Comparison of ENCODE assay signal across 14 cellular contexts in the genomic region with DNA sequence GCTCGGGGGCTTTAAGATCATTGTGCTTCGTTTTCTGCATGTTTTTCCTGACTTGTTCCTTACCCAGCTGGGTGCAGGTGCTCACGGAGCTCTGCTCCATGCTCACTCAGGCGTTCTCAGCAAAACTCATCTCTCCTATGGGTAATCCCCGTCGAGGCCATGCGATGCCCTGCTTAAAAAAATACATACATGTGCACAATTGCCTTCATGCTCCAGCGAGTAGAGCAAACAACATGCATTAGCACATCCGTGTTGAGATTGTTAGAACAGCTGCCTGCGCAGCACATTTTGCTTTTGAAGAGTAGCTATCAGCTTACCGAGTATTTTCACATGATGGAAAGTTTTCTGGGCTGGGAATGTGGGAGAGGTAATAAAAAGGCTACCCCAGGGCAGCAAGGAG. TPM values are rescaled to one million over a fixed set of nuclear protein-coding genes. Genes with fewer than 3 reads are reported as not detected.
DNase-seq lines count a peak whose midpoint lies in the region; ATAC-seq, FAIRE-seq and TF ChIP-seq lines count a peak whose summit lies in the region.
"Had no signal": no experiment of that assay in that cellular context is flagged by ENCODE, and none has a peak within 500 bp of the region (broad histone marks: within the 10 kb centered on the region; RNA-seq: fewer than 3 reads in every experiment).

No MANE protein-coding gene starts in this region.

- H2AFZ ChIP-seq in HepG2 (ENCODE audit: low read length) = no peak overlapping the region

- H3K9me3 ChIP-seq in DOHH2 (ENCODE audit: control insufficient read depth, insufficient read depth, low read length) (no peaks in the 10 kb centered on the region), HepG2 (ENCODE audit: low read length) (no peaks in the 10 kb centered on the region), heart right ventricle (no peaks in the 10 kb centered on the region)
- H3K9me3 ChIP-seq: sigmoid colon had no signal

- no TSS peak for BruUV-seq in HepG2 (replicated peaks; lab: Mats Ljungman, UMichigan)

- TF ChIP-seq EP300 in HepG2 (IDR thresholded peaks at IDR 0.05; ENCODE audit: low read depth in 2 of 2, low read length in 2 of 2) = no peak
- TF ChIP-seq EP300 in HepG2 (CRISPR knock-in tag; IDR thresholded peaks at IDR 0.05; ENCODE audit: borderline replicate concordance) = no peak

- peak overlapping the region; percentile 10 for H3K27ac ChIP-seq in DOHH2 (ENCODE audit: low read depth, low read length)
- no peak overlapping the region for H3K27ac ChIP-seq in HepG2 (ENCODE audit: extremely low read length, insufficient read depth, low read length)
- H3K27ac ChIP-seq in heart right ventricle = peak overlapping the region in 1 of 10 donors; percentile 15
- H3K27ac ChIP-seq: KMS-11, sigmoid colon had no signal

- FAIRE-seq in HepG2 (lab: Jason Lieb, UNC) = no peak

- H3K36me3 ChIP-seq in DOHH2 (ENCODE audit: control insufficient read depth, low read length) = peaks cover 29% of the 10 kb centered on the region
- peaks cover 23 to 46% of the 10 kb centered on the region in 2 experiments; a peak in 4 of 5 replicates for H3K36me3 ChIP-seq in HepG2 (replicated peaks in 1 of 2; ENCODE audit: control insufficient read depth in 1 of 2, insufficient read depth in 2 of 2, low read length in 2 of 2)
- peaks cover 0 to 77% (median 6%) of the 10 kb centered on the region in 9 donors for H3K36me3 ChIP-seq in heart right ventricle

- H3K9ac ChIP-seq in HepG2 (ENCODE audit: insufficient read depth, low read depth, low read length) = no peak overlapping the region
- H3K9ac ChIP-seq: KMS-11 had no signal

- DNase-seq in NCI-H187 treated with DMSO at 0.1 percent for 48 hours (lab: John Stamatoyannopoulos, UW) (peak; percentile 96), NCI-H774 (lab: John Stamatoyannopoulos, UW) (peak; percentile 95), left kidney (ENCODE audit: low read depth, low spot score) (peak; percentile 90), HepG2 (ENCODE audit: low spot score) (no peak), heart right ventricle (no peak), NCI-H2227 (lab: John Stamatoyannopoulos, UW; ENCODE audit: unreplicated experiment) (no peak)
- DNase-seq: activated CD8-positive, alpha-beta memory T cell treated with anti-CD3 and anti-CD28 coated beads, Interleukin-2, amount 50 U/mL, for 4 hours; activated naive CD8-positive, alpha-beta T cell treated with anti-CD3 and anti-CD28 coated beads for 36 hours; GOT3; sigmoid colon; stimulated activated naive CD8-positive, alpha-beta T cell treated with anti-CD3 and anti-CD28 coated beads, Interleukin-15, amount 100 ng/mL, for 72 hours had no signal

- TF ChIP-seq POLR2A in HepG2 (IDR thresholded peaks at IDR 0.05; ENCODE audit: insufficient read depth in 1 of 2, low read depth in 2 of 2, low read length in 2 of 2) = no peak

- no peaks in the 10 kb centered on the region for H4K20me1 ChIP-seq in DOHH2 (ENCODE audit: control insufficient read depth, insufficient read depth, low read depth, low read length)
- no peaks in the 10 kb centered on the region for H4K20me1 ChIP-seq in HepG2 (ENCODE audit: insufficient read depth, low read length)

- no peak for TF ChIP-seq RAD21 in HepG2 (CRISPR knock-in tag; IDR thresholded peaks at IDR 0.05)

- no peaks in the 10 kb centered on the region for H3F3A ChIP-seq in DOHH2 (ENCODE audit: control insufficient read depth, insufficient read depth)

- H3K79me2 ChIP-seq in DOHH2 (ENCODE audit: control insufficient read depth, low read length) (no peaks in the 10 kb centered on the region), HepG2 (ENCODE audit: insufficient read depth, low read length) (no peaks in the 10 kb centered on the region)

- H3K4me2 ChIP-seq in DOHH2 (ENCODE audit: low read length) (peak overlapping the region; percentile 46), HepG2 (ENCODE audit: low read depth, low read length) (no peak overlapping the region)
- H3K4me2 ChIP-seq: KMS-11 had no signal

- no peak for ATAC-seq in HepG2
- no peak for ATAC-seq in HG03565 (IDR thresholded peaks at IDR 0.05; ENCODE audit: unreplicated experiment)
- no peak for ATAC-seq in heart right ventricle
- ATAC-seq: stimulated activated naive CD8-positive, alpha-beta T cell treated with anti-CD3 and anti-CD28 coated beads, Interleukin-15, amount 100 ng/mL, for 72 hours had no signal

- H3K9me2 ChIP-seq in DOHH2 (replicated peaks; ENCODE audit: control insufficient read depth, low read length) = no peaks in the 10 kb centered on the region

- POLR2A ChIA-PET in HepG2 (lab: Yijun Ruan, JAX) = no interaction called here

- in situ Hi-C loops in HepG2 (cut with HindIII; ENCODE audit: extremely low pct_ligation_motif_present, low pct_unique_long_range_greater_than_20kb) = no loop called here

- peaks cover 14% of the 10 kb centered on the region for H3K4me1 ChIP-seq in DOHH2 (ENCODE audit: control insufficient read depth, low read length)
- no peaks in the 10 kb centered on the region for H3K4me1 ChIP-seq in HepG2 (ENCODE audit: insufficient read depth, low read length)
- H3K4me1 ChIP-seq in heart right ventricle = peaks cover 0 to 4% (median 0%) of the 10 kb centered on the region in 9 donors
- H3K4me1 ChIP-seq: sigmoid colon had no signal

- CTCF ChIA-PET in HepG2 (lab: Yijun Ruan, JAX; ENCODE audit: low intra/inter-chr PET ratio, low total read pairs) = no interaction called here

- no peaks in the 10 kb centered on the region for H3K27me3 ChIP-seq in DOHH2 (ENCODE audit: control insufficient read depth, low read length)
- H3K27me3 ChIP-seq in HepG2 (ENCODE audit: control insufficient read depth in 1 of 2, insufficient read depth in 2 of 2, low read length in 2 of 2) = no peaks in the 10 kb centered on the region
- H3K27me3 ChIP-seq in heart right ventricle = no peaks in the 10 kb centered on the region
- H3K27me3 ChIP-seq: sigmoid colon had no signal

- TF ChIP-seq CTCF in DOHH2 (IDR thresholded peaks at IDR 0.05; ENCODE audit: low read depth, low read length, poor library complexity, severe bottlenecking) (no peak), HepG2 (CRISPR knock-in tag; IDR thresholded peaks at IDR 0.05) (no peak), heart right ventricle (IDR thresholded peaks at IDR 0.05) (no peak)

- peak overlapping the region; percentile 36 for H3K4me3 ChIP-seq in DOHH2 (ENCODE audit: low read length)
- H3K4me3 ChIP-seq in HepG2 (replicated peaks in 1 of 3; ENCODE audit: insufficient read depth in 1 of 3, low read depth in 2 of 3, low read length in 3 of 3) = no peak overlapping the region
- H3K4me3 ChIP-seq in heart right ventricle = no peak overlapping the region
- H3K4me3 ChIP-seq: sigmoid colon had no signal

- intact Hi-C loops in HepG2 (cut with micrococcal nuclease; ENCODE audit: unreplicated experiment) = no loop called here
- intact Hi-C loops in heart right ventricle (cut with DNase I) = no loop called here

- 93% methylated on average over 11 of the region's 11 CpGs for WGBS in HepG2 (ENCODE audit: low lambda C conversion rate)
- 93 to 94% methylated on average over 11 of the region's 11 CpGs for WGBS in heart right ventricle, 2 donors

TF ChIP-seq in HepG2, 621 proteins besides CTCF, POLR2A, EP300 and RAD21 (continues in another document):
- TF ChIP-seq, protein P1, sequence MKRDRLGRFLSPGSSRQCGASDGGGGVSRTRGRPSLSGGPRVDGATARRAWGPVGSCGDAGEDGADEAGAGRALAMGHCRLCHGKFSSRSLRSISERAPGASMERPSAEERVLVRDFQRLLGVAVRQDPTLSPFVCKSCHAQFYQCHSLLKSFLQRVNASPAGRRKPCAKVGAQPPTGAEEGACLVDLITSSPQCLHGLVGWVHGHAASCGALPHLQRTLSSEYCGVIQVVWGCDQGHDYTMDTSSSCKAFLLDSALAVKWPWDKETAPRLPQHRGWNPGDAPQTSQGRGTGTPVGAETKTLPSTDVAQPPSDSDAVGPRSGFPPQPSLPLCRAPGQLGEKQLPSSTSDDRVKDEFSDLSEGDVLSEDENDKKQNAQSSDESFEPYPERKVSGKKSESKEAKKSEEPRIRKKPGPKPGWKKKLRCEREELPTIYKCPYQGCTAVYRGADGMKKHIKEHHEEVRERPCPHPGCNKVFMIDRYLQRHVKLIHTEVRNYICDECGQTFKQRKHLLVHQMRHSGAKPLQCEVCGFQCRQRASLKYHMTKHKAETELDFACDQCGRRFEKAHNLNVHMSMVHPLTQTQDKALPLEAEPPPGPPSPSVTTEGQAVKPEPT (CRISPR knock-in tag; IDR thresholded peaks at IDR 0.05; ENCODE audit: low read depth) = no peak
- TF ChIP-seq IKZF4 (CRISPR knock-in tag; IDR thresholded peaks at IDR 0.05; ENCODE audit: borderline replicate concordance, low read depth, not compliant biosample characterization) = no peak

RNA-seq across cellular contexts. Expression of a gene that starts 16.2 kb away (rescaled TPM):
- 26.3 and 28.8 TPM in 2 replicates for total RNA-seq in HepG2 (2016; rRNA removed; fragmentation: Illumina TruSeq; extraction: Trizol)
- 8.4 and 10.7 TPM in 2 replicates for total RNA-seq in HepG2 (2016; cell fraction: cytosol; rRNA removed; fragmentation: Illumina TruSeq; extraction: Trizol; ENCODE audit: low read depth)
- 22.7 and 29.1 TPM in 2 replicates for total RNA-seq in HepG2 (2016; cell fraction: insoluble cytoplasmic fraction; rRNA removed; fragmentation: Illumina TruSeq; extraction: Trizol)
- 18.6 and 20.0 TPM in 2 replicates for total RNA-seq in HepG2 (2016; cell fraction: membrane; rRNA removed; fragmentation: Illumina TruSeq; extraction: Trizol)
- total RNA-seq in HepG2 (2016; cell fraction: nucleus; rRNA removed; fragmentation: Illumina TruSeq; extraction: Trizol) = 22.1 and 23.1 TPM in 2 replicates
- 23.3 and 23.5 TPM in 2 replicates for polyA plus RNA-seq in HepG2 (2011; rRNA removed)
- 19.3 and 21.2 TPM in 2 replicates for polyA plus RNA-seq in HepG2 (2011; cell fraction: cytosol; rRNA removed)
- polyA plus RNA-seq in HepG2 (2011; cell fraction: nucleus; rRNA removed) = 37.9 and 38.1 TPM in 2 replicates
- polyA plus RNA-seq in HepG2 (2012) = 23.5 and 30.2 TPM in 2 replicates
- polyA plus RNA-seq in HepG2 (2016; cell fraction: cytosol; fragmentation: Illumina TruSeq; extraction: Trizol; ENCODE audit: low read depth) = 4.5 and 5.2 TPM in 2 replicates
- polyA plus RNA-seq in HepG2 (2016; cell fraction: insoluble cytoplasmic fraction; fragmentation: Illumina TruSeq; extraction: Trizol; ENCODE audit: low read depth) = 22.1 and 25.9 TPM in 2 replicates
- 10.6 and 13.7 TPM in 2 replicates for polyA plus RNA-seq in HepG2 (2016; cell fraction: membrane; fragmentation: Illumina TruSeq; extraction: Trizol; ENCODE audit: low read depth)
- 30.6 and 33.2 TPM in 2 replicates for polyA plus RNA-seq in HepG2 (2016; cell fraction: nucleus; fragmentation: Illumina TruSeq; extraction: Trizol; ENCODE audit: insufficient read depth, low read depth)
- 35.1 and 50.6 TPM in 2 replicates for polyA minus RNA-seq in HepG2 (2011; rRNA and poly(A)+ RNA removed; ENCODE audit: low replicate concordance)
- polyA minus RNA-seq in HepG2 (2011; cell fraction: cytosol; rRNA and poly(A)+ RNA removed) = 17.8 and 17.9 TPM in 2 replicates
- polyA minus RNA-seq in HepG2 (2011; cell fraction: nucleus; rRNA and poly(A)+ RNA removed) = 23.1 and 26.7 TPM in 2 replicates
- total RNA-seq in heart right ventricle = 10 to 100 TPM in 8 of 10 donors, 1 to 10 TPM in 2; 8.5 to 19.4 (median 12.6) TPM
- polyA plus RNA-seq in heart right ventricle = 10 to 100 TPM in 1 of 2 donors, 1 to 10 TPM in 1; 9.0 to 11.8 TPM

Comparison
In these comparisons a context has a peak if more than half of its experiments do, and no peak if none do; other contexts are left out.
1. DNase-seq: peak in NCI-H187 treated with DMSO at 0.1 percent for 48 hours (single experiment), NCI-H774 (single experiment) and left kidney (single experiment); none in HepG2 (single experiment), heart right ventricle (0 of 2) and NCI-H2227 (single experiment).